1 cellular context compared by ENCODE assay signal in the genomic region with DNA sequence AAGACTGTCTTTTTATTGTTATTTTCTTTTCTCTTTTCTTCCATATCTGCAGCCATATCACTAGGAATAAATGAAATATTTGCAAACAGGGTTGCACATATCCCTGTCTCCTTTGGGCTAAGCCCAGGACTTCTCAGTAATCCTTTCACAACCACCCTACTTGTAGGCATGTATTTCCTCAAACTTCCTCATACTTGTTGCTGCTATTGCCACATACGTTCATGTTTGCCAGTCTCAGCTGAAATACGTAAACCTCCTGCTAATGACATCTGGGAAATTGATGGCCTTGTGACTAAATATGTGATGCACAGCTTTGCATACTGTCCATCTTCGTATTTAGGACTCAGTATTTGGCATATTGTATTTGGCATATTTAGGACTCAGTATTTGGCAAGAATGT.
TF ChIP-seq lines count a peak whose summit lies in the region.

No MANE protein-coding gene starts in this region.

TF ChIP-seq in SK-N-SH, 30 proteins besides CTCF, POLR2A, EP300 and RAD21 (continued from another document):
- TF ChIP-seq, protein P1, sequence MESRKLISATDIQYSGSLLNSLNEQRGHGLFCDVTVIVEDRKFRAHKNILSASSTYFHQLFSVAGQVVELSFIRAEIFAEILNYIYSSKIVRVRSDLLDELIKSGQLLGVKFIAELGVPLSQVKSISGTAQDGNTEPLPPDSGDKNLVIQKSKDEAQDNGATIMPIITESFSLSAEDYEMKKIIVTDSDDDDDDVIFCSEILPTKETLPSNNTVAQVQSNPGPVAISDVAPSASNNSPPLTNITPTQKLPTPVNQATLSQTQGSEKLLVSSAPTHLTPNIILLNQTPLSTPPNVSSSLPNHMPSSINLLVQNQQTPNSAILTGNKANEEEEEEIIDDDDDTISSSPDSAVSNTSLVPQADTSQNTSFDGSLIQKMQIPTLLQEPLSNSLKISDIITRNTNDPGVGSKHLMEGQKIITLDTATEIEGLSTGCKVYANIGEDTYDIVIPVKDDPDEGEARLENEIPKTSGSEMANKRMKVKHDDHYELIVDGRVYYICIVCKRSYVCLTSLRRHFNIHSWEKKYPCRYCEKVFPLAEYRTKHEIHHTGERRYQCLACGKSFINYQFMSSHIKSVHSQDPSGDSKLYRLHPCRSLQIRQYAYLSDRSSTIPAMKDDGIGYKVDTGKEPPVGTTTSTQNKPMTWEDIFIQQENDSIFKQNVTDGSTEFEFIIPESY (IDR thresholded peaks at IDR 0.05; ENCODE audit: borderline replicate concordance, low read depth) = no peak
- TF ChIP-seq GATA2 (CRISPR knock-in tag; IDR thresholded peaks at IDR 0.05) (no peak), JUND (IDR thresholded peaks at IDR 0.05) (no peak), NFIC (IDR thresholded peaks at IDR 0.05; ENCODE audit: borderline replicate concordance) (no peak), EZH2phosphoT487 (IDR thresholded peaks at IDR 0.05; ENCODE audit: borderline replicate concordance, low read depth) (no peak), FOXM1 (IDR thresholded peaks at IDR 0.05; ENCODE audit: low read depth) (no peak), FOSL2 (IDR thresholded peaks at IDR 0.05; ENCODE audit: borderline replicate concordance, low read depth) (no peak), POLR2AphosphoS5 (IDR thresholded peaks at IDR 0.05; ENCODE audit: low read depth, low read length) (no peak)
- TF ChIP-seq, protein P2, sequence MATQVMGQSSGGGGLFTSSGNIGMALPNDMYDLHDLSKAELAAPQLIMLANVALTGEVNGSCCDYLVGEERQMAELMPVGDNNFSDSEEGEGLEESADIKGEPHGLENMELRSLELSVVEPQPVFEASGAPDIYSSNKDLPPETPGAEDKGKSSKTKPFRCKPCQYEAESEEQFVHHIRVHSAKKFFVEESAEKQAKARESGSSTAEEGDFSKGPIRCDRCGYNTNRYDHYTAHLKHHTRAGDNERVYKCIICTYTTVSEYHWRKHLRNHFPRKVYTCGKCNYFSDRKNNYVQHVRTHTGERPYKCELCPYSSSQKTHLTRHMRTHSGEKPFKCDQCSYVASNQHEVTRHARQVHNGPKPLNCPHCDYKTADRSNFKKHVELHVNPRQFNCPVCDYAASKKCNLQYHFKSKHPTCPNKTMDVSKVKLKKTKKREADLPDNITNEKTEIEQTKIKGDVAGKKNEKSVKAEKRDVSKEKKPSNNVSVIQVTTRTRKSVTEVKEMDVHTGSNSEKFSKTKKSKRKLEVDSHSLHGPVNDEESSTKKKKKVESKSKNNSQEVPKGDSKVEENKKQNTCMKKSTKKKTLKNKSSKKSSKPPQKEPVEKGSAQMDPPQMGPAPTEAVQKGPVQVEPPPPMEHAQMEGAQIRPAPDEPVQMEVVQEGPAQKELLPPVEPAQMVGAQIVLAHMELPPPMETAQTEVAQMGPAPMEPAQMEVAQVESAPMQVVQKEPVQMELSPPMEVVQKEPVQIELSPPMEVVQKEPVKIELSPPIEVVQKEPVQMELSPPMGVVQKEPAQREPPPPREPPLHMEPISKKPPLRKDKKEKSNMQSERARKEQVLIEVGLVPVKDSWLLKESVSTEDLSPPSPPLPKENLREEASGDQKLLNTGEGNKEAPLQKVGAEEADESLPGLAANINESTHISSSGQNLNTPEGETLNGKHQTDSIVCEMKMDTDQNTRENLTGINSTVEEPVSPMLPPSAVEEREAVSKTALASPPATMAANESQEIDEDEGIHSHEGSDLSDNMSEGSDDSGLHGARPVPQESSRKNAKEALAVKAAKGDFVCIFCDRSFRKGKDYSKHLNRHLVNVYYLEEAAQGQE (IDR thresholded peaks at IDR 0.05; ENCODE audit: low read depth, low read length) = no peak
- TF ChIP-seq, protein P3, sequence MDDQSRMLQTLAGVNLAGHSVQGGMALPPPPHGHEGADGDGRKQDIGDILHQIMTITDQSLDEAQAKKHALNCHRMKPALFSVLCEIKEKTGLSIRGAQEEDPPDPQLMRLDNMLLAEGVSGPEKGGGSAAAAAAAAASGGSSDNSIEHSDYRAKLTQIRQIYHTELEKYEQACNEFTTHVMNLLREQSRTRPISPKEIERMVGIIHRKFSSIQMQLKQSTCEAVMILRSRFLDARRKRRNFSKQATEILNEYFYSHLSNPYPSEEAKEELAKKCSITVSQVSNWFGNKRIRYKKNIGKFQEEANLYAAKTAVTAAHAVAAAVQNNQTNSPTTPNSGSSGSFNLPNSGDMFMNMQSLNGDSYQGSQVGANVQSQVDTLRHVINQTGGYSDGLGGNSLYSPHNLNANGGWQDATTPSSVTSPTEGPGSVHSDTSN (IDR thresholded peaks at IDR 0.05) = no peak
